6 cellular contexts compared by ENCODE assay signal in genomic region chr12:43462741-43463140, GRCh38.
"Had no signal": no experiment of that assay in that cellular context is flagged by ENCODE, and none has a peak within 500 bp of the region (broad histone marks: within the 10 kb centered on the region; RNA-seq: fewer than 3 reads in every experiment).

No MANE protein-coding gene starts in this region.

- DNase-seq: IMR-90, KBM-7 had no signal

- H3K4me1 Mint-ChIP-seq: IgD-negative memory B cell had no signal

- H3K4me3 ChIP-seq: K562 had no signal

- ATAC-seq: HepG2, K562 had no signal

- H3K27ac ChIP-seq: HL-60 had no signal

- H3K27me3 Mint-ChIP-seq: IgD-negative memory B cell had no signal

- H3K27ac Mint-ChIP-seq: IgD-negative memory B cell had no signal

- H3K36me3 Mint-ChIP-seq: IgD-negative memory B cell had no signal

- H3K4me3 Mint-ChIP-seq: IgD-negative memory B cell had no signal
